ENCODE assay signal across 32 cellular contexts in genomic region chr15:78661001-78661400, GRCh38. TPM values are rescaled to one million over a fixed set of nuclear protein-coding genes. Genes with fewer than 3 reads are reported as not detected.
"Had no signal": no experiment of that assay in that cellular context is flagged by ENCODE, and none has a peak within 500 bp of the region (broad histone marks: within the 10 kb centered on the region; RNA-seq: fewer than 3 reads in every experiment).

No MANE protein-coding gene starts in this region.

- H3K27ac ChIP-seq: adrenal gland, body of pancreas, esophagus muscularis mucosa, foreskin keratinocyte, gastrocnemius medialis, heart left ventricle had no signal

- H3K9me3 ChIP-seq: adrenal gland, body of pancreas, esophagus muscularis mucosa, gastrocnemius medialis, heart left ventricle had no signal

- H3K27me3 ChIP-seq: adrenal gland, body of pancreas, gastrocnemius medialis, heart left ventricle had no signal

- H3K4me1 ChIP-seq: adrenal gland, body of pancreas, esophagus muscularis mucosa, foreskin keratinocyte, gastrocnemius medialis, heart left ventricle had no signal

- H3K4me3 ChIP-seq: adrenal gland, body of pancreas, esophagus muscularis mucosa, gastrocnemius medialis, heart left ventricle had no signal

- H3K36me3 ChIP-seq: adrenal gland, esophagus muscularis mucosa, gastrocnemius medialis, heart left ventricle had no signal

- ATAC-seq: activated CD8-positive, alpha-beta T cell treated with anti-CD3 and anti-CD28 coated beads for 36 hours; activated naive CD8-positive, alpha-beta T cell treated with anti-CD3 and anti-CD28 coated beads, Interleukin-2, amount 50 U/mL, for 24 hours; activated T-cell treated with anti-CD3 and anti-CD28 coated beads, Interleukin-2, amount 50 U/mL, for 4 hours; activated T-helper 17 cell treated with anti-CD3 and anti-CD28 coated beads, Interleukin-2, amount 50 U/mL, for 72 hours; body of pancreas; effector memory CD8-positive, alpha-beta T cell; foreskin keratinocyte; gastrocnemius medialis; heart left ventricle had no signal

- FAIRE-seq: colon had no signal

- DNase-seq: activated CD4-positive, alpha-beta T cell treated with anti-CD3 and anti-CD28 coated beads for 1 hour; activated CD4-positive, alpha-beta T cell treated with anti-CD3 and anti-CD28 coated beads for 4 hours; activated CD4-positive, alpha-beta T cell treated with anti-CD3 and anti-CD28 coated beads, Interleukin-2, amount 50 U/mL, for 1 hour; activated CD4-positive, alpha-beta T cell treated with anti-CD3 and anti-CD28 coated beads, Interleukin-2, amount 50 U/mL, for 48 hours; activated CD8-positive, alpha-beta memory T cell treated with anti-CD3 and anti-CD28 coated beads for 24 hours; activated CD8-positive, alpha-beta T cell treated with anti-CD3 and anti-CD28 coated beads for 36 hours; activated effector memory CD4-positive, alpha-beta T cell treated with Interleukin-2 at 50 U/mL for 16 hours; activated gamma-delta T cell treated with Interleukin-2 at 50 U/mL for 16 hours; activated naive CD4-positive, alpha-beta T cell treated with Interleukin-2 at 50 U/mL for 16 hours; activated naive CD8-positive, alpha-beta T cell treated with anti-CD3 and anti-CD28 coated beads for 36 hours; activated naive CD8-positive, alpha-beta T cell treated with anti-CD3 and anti-CD28 coated beads, Interleukin-2, amount 50 U/mL, for 24 hours; activated T-cell treated with anti-CD3 and anti-CD28 coated beads, Interleukin-2, amount 50 U/mL, for 4 hours; adrenal gland; amygdala; aorta; body of pancreas; caudate nucleus; cortex of kidney; dermis blood vessel endothelial cell; effector CD4-positive, alpha-beta T cell; effector memory CD8-positive, alpha-beta T cell; erythroblast; foreskin keratinocyte; gastrocnemius medialis; glutamatergic neuron; heart left ventricle; T-helper 2 cell had no signal

RNA-seq across cellular contexts. Expression of gene CHRNB4, which starts 20.0 kb away (rescaled TPM):
- total RNA-seq: activated CD8-positive, alpha-beta T cell treated with anti-CD3 and anti-CD28 coated beads for 36 hours; activated naive CD8-positive, alpha-beta T cell treated with anti-CD3 and anti-CD28 coated beads for 36 hours; activated T-cell treated with anti-CD3 and anti-CD28 coated beads, Interleukin-2, amount 50 U/mL, for 4 hours; activated T-helper 17 cell treated with anti-CD3 and anti-CD28 coated beads, Interleukin-2, amount 50 U/mL, for 72 hours; aorta; body of pancreas; dermis blood vessel endothelial cell; gastrocnemius medialis; T-helper 1 cell treated with Interleukin-12 subunit alpha and Interleukin-12 subunit beta and Interleukin-4 antibody, amounts not matched to agents 30 ng/mL and 1 ng/mL, for 36 hours had no signal
- polyA plus RNA-seq: aorta, heart left ventricle had no signal

RNA-seq across cellular contexts. Expression of gene CHRNA3, which starts 40.2 kb away (rescaled TPM):
- total RNA-seq: activated CD8-positive, alpha-beta T cell treated with anti-CD3 and anti-CD28 coated beads for 36 hours; activated naive CD8-positive, alpha-beta T cell treated with anti-CD3 and anti-CD28 coated beads for 36 hours; activated T-cell treated with anti-CD3 and anti-CD28 coated beads, Interleukin-2, amount 50 U/mL, for 4 hours; activated T-helper 17 cell treated with anti-CD3 and anti-CD28 coated beads, Interleukin-2, amount 50 U/mL, for 72 hours; aorta; chondrocyte; dermis blood vessel endothelial cell; foreskin keratinocyte; T-helper 1 cell treated with Interleukin-12 subunit alpha and Interleukin-12 subunit beta and Interleukin-4 antibody, amounts not matched to agents 30 ng/mL and 1 ng/mL, for 36 hours had no signal
- polyA plus RNA-seq: aorta, foreskin keratinocyte had no signal
